11 cellular contexts compared by ENCODE assay signal in genomic region chr2:105798595-105798994, GRCh38. TPM values are rescaled to one million over a fixed set of nuclear protein-coding genes. Genes with fewer than 3 reads are reported as not detected.
DNase-seq lines count a peak whose midpoint lies in the region; ATAC-seq and TF ChIP-seq lines count a peak whose summit lies in the region.
"Had no signal": no experiment of that assay in that cellular context is flagged by ENCODE, and none has a peak within 500 bp of the region (broad histone marks: within the 10 kb centered on the region; RNA-seq: fewer than 3 reads in every experiment).

No MANE protein-coding gene starts in this region.

- H2BK5ac ChIP-seq in trophoblast cell (ENCODE audit: low read depth, low read length, poor library complexity), result no peak overlapping the region

- H3K4me2 ChIP-seq in trophoblast cell (ENCODE audit: low read length), result no peak overlapping the region

- H3K79me1 ChIP-seq in trophoblast cell (ENCODE audit: low read length), result no peaks in the 10 kb centered on the region

- H3K27me3 ChIP-seq in CD4-positive, CD25-positive, alpha-beta regulatory T cell (ENCODE audit: control insufficient read depth, insufficient read depth, low read length), result no peaks in the 10 kb centered on the region
- H3K27me3 ChIP-seq in trophoblast cell (ENCODE audit: insufficient read depth, low read length), result no peaks in the 10 kb centered on the region

- H3K4ac ChIP-seq in trophoblast cell (ENCODE audit: low read depth, low read length), result no peak overlapping the region

- H3K4me1 ChIP-seq in CD4-positive, CD25-positive, alpha-beta regulatory T cell (ENCODE audit: control insufficient read depth, insufficient read depth, low read length, poor library complexity, severe bottlenecking), result peaks cover 100% of the 10 kb centered on the region
- H3K4me1 ChIP-seq in trophoblast cell (ENCODE audit: control insufficient read depth in 1 of 2, insufficient read depth in 2 of 2, low read length in 2 of 2), result peaks cover 4 to 10% of the 10 kb centered on the region in 2 experiments

- H2AK5ac ChIP-seq in trophoblast cell (ENCODE audit: low read length), result no peak overlapping the region

- no peak overlapping the region for H2AFZ ChIP-seq in trophoblast cell (ENCODE audit: insufficient read depth, low read length, poor library complexity)
- H2AFZ ChIP-seq: parathyroid adenoma had no signal

- H3K9ac ChIP-seq in trophoblast cell (ENCODE audit: low read length), result no peak overlapping the region
- H3K9ac ChIP-seq: parathyroid adenoma had no signal

- H4K12ac ChIP-seq in trophoblast cell (ENCODE audit: low read depth, low read length), result no peak overlapping the region

- peak overlapping the region; percentile 66 to 95 (median 93) for H3K27ac Mint-ChIP-seq in CD4-positive, CD25-positive, alpha-beta regulatory T cell
- peak overlapping the region; percentile 94 to 99 (median 98) for H3K27ac Mint-ChIP-seq in immature natural killer cell

- peaks cover 36 to 96% (median 86%) of the 10 kb centered on the region in 4 donors for H3K4me1 Mint-ChIP-seq in CD4-positive, CD25-positive, alpha-beta regulatory T cell
- H3K4me1 Mint-ChIP-seq in immature natural killer cell, result peaks cover 92 to 96% of the 10 kb centered on the region in 2 donors

- peak overlapping the region; percentile 92 for H3K27ac ChIP-seq in CD4-positive, CD25-positive, alpha-beta regulatory T cell (ENCODE audit: insufficient read depth, low read length, poor library complexity, severe bottlenecking)
- H3K27ac ChIP-seq in trophoblast cell (ENCODE audit: low read depth, low read length), result no peak overlapping the region
- H3K27ac ChIP-seq: parathyroid adenoma had no signal

- H3K4me3 Mint-ChIP-seq in CD4-positive, CD25-positive, alpha-beta regulatory T cell, result peak overlapping the region; percentile 74 to 91 (median 87)
- H3K4me3 Mint-ChIP-seq in immature natural killer cell, result peak overlapping the region; percentile 80 to 88 (median 84)

- no peaks in the 10 kb centered on the region for H3K27me3 Mint-ChIP-seq in CD4-positive, CD25-positive, alpha-beta regulatory T cell
- H3K27me3 Mint-ChIP-seq in immature natural killer cell (ENCODE audit: low read depth in 3 of 3), result peaks cover 0 to 19% (median 7%) of the 10 kb centered on the region in 3 donors

- no CpG with 5 or more reads among the region's 2 CpGs for WGBS in trophoblast cell (ENCODE audit: extremely low coverage, insufficient coverage, insufficient read length)

- H3K9me3 Mint-ChIP-seq in CD4-positive, CD25-positive, alpha-beta regulatory T cell, result no peaks in the 10 kb centered on the region
- no peaks in the 10 kb centered on the region for H3K9me3 Mint-ChIP-seq in immature natural killer cell

- no peak overlapping the region for H2BK12ac ChIP-seq in trophoblast cell (ENCODE audit: low read length)

- no peak overlapping the region for H3K14ac ChIP-seq in trophoblast cell (ENCODE audit: low read length)

- H4K91ac ChIP-seq in trophoblast cell (ENCODE audit: low read depth, low read length), result no peak overlapping the region

- H4K8ac ChIP-seq in trophoblast cell (ENCODE audit: low read depth, low read length), result no peak overlapping the region

- H2BK120ac ChIP-seq in trophoblast cell (ENCODE audit: insufficient read depth, low read length, poor library complexity), result no peak overlapping the region

- peak; percentile 44 to 74 (median 68) for DNase-seq in CD4-positive, CD25-positive, alpha-beta regulatory T cell
- peak; percentile 5 for DNase-seq in SIG-M5 (lab: John Stamatoyannopoulos, UW)
- peak; percentile 57 to 64 (median 60) for DNase-seq in immature natural killer cell
- DNase-seq in amniotic stem cell (lab: John Stamatoyannopoulos, UW), result no peak
- no peak for DNase-seq in GM20000 (ENCODE audit: low spot score)
- no peak for DNase-seq in trophoblast cell
- no peak for DNase-seq in NCI-H774 (lab: John Stamatoyannopoulos, UW)
- DNase-seq: Calu3, T-helper 9 cell had no signal

- TF ChIP-seq CTCF in GM20000 (IDR thresholded peaks at IDR 0.05; ENCODE audit: extremely low read depth, missing control alignments), result no peak

- peaks cover 9% of the 10 kb centered on the region for H3K36me3 ChIP-seq in CD4-positive, CD25-positive, alpha-beta regulatory T cell (ENCODE audit: control insufficient read depth, insufficient read depth, low read length)
- H3K36me3 ChIP-seq in trophoblast cell (ENCODE audit: control insufficient read depth in 1 of 2, insufficient read depth in 2 of 2, low read length in 2 of 2), result no peaks in the 10 kb centered on the region

- H3K9me3 ChIP-seq in CD4-positive, CD25-positive, alpha-beta regulatory T cell (ENCODE audit: control insufficient read depth in 2 of 2, low read length in 2 of 2), result no peaks in the 10 kb centered on the region
- no peaks in the 10 kb centered on the region for H3K9me3 ChIP-seq in trophoblast cell (ENCODE audit: insufficient read depth, low read depth, low read length)

- no peak overlapping the region for H3K18ac ChIP-seq in trophoblast cell (ENCODE audit: low read length)

- peaks cover 18% of the 10 kb centered on the region for H3K36me3 Mint-ChIP-seq in CD4-positive, CD25-positive, alpha-beta regulatory T cell
- peaks cover 0 to 13% (median 7%) of the 10 kb centered on the region in 3 donors for H3K36me3 Mint-ChIP-seq in immature natural killer cell

- peak overlapping the region; percentile 65 for H3K4me3 ChIP-seq in CD4-positive, CD25-positive, alpha-beta regulatory T cell (ENCODE audit: low read depth, low read length)
- no peak overlapping the region for H3K4me3 ChIP-seq in trophoblast cell (ENCODE audit: low read depth, low read length)

- H3K23ac ChIP-seq in trophoblast cell (ENCODE audit: low read length), result no peak overlapping the region

- H3K79me2 ChIP-seq in trophoblast cell (ENCODE audit: control insufficient read depth, insufficient read depth, low read length, poor library complexity), result peaks cover 4% of the 10 kb centered on the region

- peak; percentile 7 for ATAC-seq in CD4-positive, CD25-positive, alpha-beta regulatory T cell (ENCODE audit: low read depth in 2 of 2)
- peak; percentile 30 for ATAC-seq in GM21717 (IDR thresholded peaks at IDR 0.05; ENCODE audit: unreplicated experiment)

RNA-seq across cellular contexts. Expression of gene NCK2, which starts 53.9 kb away (rescaled TPM):
- 167 TPM for total RNA-seq in CD4-positive, CD25-positive, alpha-beta regulatory T cell
- polyA plus RNA-seq in CD4-positive, CD25-positive, alpha-beta regulatory T cell, result 10 to 100 TPM; 44.8 to 62.3 (median 58.6) TPM
- 10 to 100 TPM; 10.7 to 22.1 (median 16.2) TPM for polyA plus RNA-seq in immature natural killer cell
- 48.7 and 51.4 TPM in 2 replicates for polyA plus RNA-seq in trophoblast cell (2013)

Comparison
In these comparisons a context has a peak if more than half of its experiments do, and no peak if none do; other contexts are left out.
1. DNase-seq: peak in CD4-positive, CD25-positive, alpha-beta regulatory T cell (3 of 3), SIG-M5 (single experiment) and immature natural killer cell (3 of 3); none in amniotic stem cell (single experiment), GM20000 (single experiment), trophoblast cell (0 of 2) and NCI-H774 (single experiment).